ENCODE assay signal across 8 cellular contexts in the genomic region with DNA sequence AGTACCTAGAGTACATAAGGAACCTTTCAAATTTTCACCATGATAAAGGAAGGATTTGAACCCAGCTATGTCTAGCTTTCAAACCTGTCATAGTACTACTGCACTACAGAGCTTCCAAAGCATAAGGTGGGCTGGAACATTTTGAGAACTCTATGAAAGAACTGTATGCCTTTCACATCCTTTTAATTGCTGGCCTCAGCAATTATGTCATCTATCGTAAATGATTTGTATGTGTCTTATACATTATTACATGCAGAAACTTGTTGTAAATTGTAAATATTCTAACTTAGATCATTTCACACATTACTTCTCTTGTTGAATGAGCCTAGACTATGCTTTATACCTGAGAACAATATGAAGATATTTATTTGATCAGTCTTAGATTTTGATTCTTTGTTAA.
"Had no signal": no experiment of that assay in that cellular context is flagged by ENCODE, and none has a peak within 500 bp of the region (broad histone marks: within the 10 kb centered on the region; RNA-seq: fewer than 3 reads in every experiment).

No MANE protein-coding gene starts in this region.

- H3K27ac ChIP-seq: HL-60 had no signal

- H3K4me3 Mint-ChIP-seq: GM23338, H9, IgD-negative memory B cell had no signal

- H2AFZ ChIP-seq: GM23338 had no signal

- H3K4me3 ChIP-seq: GM23338 had no signal

- ATAC-seq: GM23338 had no signal

- H3K36me3 Mint-ChIP-seq: IgD-negative memory B cell had no signal

- H3K27ac Mint-ChIP-seq: GM23338, H9, IgD-negative memory B cell had no signal

- DNase-seq: H9, HCEC 1CT, KG1 had no signal

- H3K4me2 ChIP-seq: GM23338 had no signal

- FAIRE-seq: H1, H54 had no signal

- H3K4me1 Mint-ChIP-seq: GM23338, H9, IgD-negative memory B cell had no signal
